Comparison of ENCODE assay signal across 21 cellular contexts in the genomic region with DNA sequence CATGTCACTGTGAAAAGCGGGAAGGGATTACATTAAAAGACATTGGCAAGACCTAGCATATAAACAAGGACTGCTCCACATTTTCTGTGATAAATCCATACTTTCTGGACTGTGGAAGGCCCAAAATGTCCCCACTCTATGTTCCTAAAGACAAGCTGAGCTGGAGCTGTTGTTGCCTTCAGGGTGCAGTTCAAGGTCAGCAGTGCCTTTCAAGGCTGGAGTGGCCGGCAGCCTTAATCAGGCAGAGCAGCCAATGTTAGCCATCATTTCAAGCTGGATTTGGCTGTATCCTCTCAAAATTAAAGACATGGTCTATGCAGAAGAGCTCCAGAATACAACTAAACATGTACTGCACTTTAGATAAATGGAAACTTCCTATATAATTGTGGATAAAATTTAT.
"Had no signal": no experiment of that assay in that cellular context is flagged by ENCODE, and none has a peak within 500 bp of the region (broad histone marks: within the 10 kb centered on the region; RNA-seq: fewer than 3 reads in every experiment).

No MANE protein-coding gene starts in this region.

- H3K4me1 ChIP-seq: gastrocnemius medialis had no signal

- H3K4me3 ChIP-seq: body of pancreas, gastrocnemius medialis, stomach had no signal

- H3K27ac ChIP-seq: body of pancreas, gastrocnemius medialis, stomach had no signal

- ATAC-seq: body of pancreas; esophagus mucosa; gastrocnemius medialis; stimulated activated effector memory CD8-positive, alpha-beta T cell treated with anti-CD3 and anti-CD28 coated beads, Interleukin-12 subunit alpha, Interleukin-12 subunit beta, amount 100 ng/mL, for 72 hours; T-cell had no signal

- H3K27me3 ChIP-seq: body of pancreas, gastrocnemius medialis, stomach had no signal

- H3K9ac ChIP-seq: SK-N-SH had no signal

- H3K4me2 ChIP-seq: SK-N-SH had no signal

- H3K9me3 ChIP-seq: body of pancreas, gastrocnemius medialis, SK-N-SH, stomach had no signal

- DNase-seq: activated B cell treated with CpG ODN at 0.5 μM for 24 hours; activated CD4-positive, alpha-beta memory T cell treated with anti-CD3 and anti-CD28 coated beads for 36 hours; activated CD4-positive, alpha-beta T cell treated with anti-CD3 and anti-CD28 coated beads for 4 hours; activated naive CD4-positive, alpha-beta T cell; activated naive CD8-positive, alpha-beta T cell treated with anti-CD3 and anti-CD28 coated beads for 36 hours; activated T-cell treated with anti-CD3 and anti-CD28 coated beads for 4 hours; amniotic stem cell; body of pancreas; effector CD8-positive, alpha-beta T cell; gastrocnemius medialis; immature natural killer cell; kidney glomerular epithelial cell; nephron progenitor cell; occipital lobe; SK-N-SH; stimulated activated CD4-positive, alpha-beta T cell treated with anti-CD3 and anti-CD28 coated beads, Interleukin-4, amount 100 ng/mL, for 24 hours; stomach; T-cell; T-helper 9 cell had no signal
